Comparison of ENCODE assay signal across 22 cellular contexts in genomic region chr14:71688576-71688975, GRCh38.
DNase-seq lines count a peak whose midpoint lies in the region; ATAC-seq, FAIRE-seq and TF ChIP-seq lines count a peak whose summit lies in the region.
"Had no signal": no experiment of that assay in that cellular context is flagged by ENCODE, and none has a peak within 500 bp of the region (broad histone marks: within the 10 kb centered on the region; RNA-seq: fewer than 3 reads in every experiment).

No MANE protein-coding gene starts in this region.

- no peak for ATAC-seq in activated CD8-positive, alpha-beta T cell treated with anti-CD3 and anti-CD28 coated beads for 36 hours
- no peak for ATAC-seq in activated CD8-positive, alpha-beta T cell treated with anti-CD3 and anti-CD28 coated beads, Interleukin-2, amount 10 ng/mL, durations not matched to agents 7 days and 5 days
- ATAC-seq in GM18511 (IDR thresholded peaks at IDR 0.05; ENCODE audit: unreplicated experiment), result no peak
- ATAC-seq: left ventricle myocardium superior, psoas muscle had no signal

- POLR2A ChIA-PET in activated CD8-positive, alpha-beta T cell treated with anti-CD3 and anti-CD28 coated beads for 36 hours (lab: Charles Lee), result no interaction called here
- POLR2A ChIA-PET in activated CD8-positive, alpha-beta T cell treated with anti-CD3 and anti-CD28 coated beads, Interleukin-2, amount 10 ng/mL, durations not matched to agents 7 days and 5 days (lab: Charles Lee), result no interaction called here

- no peaks in the 10 kb centered on the region for H3K9me3 ChIP-seq in adipocyte (ENCODE audit: control insufficient read depth, low read length)
- H3K9me3 ChIP-seq: MG63, psoas muscle, SJCRH30, spleen had no signal

- no peaks in the 10 kb centered on the region for H3K27me3 ChIP-seq in adipocyte (replicated peaks; ENCODE audit: control insufficient read depth, insufficient read depth, low read length)
- H3K27me3 ChIP-seq: MG63, SJCRH30, spleen had no signal

- H3K4me3 Mint-ChIP-seq in activated CD8-positive, alpha-beta T cell treated with anti-CD3 and anti-CD28 coated beads for 36 hours, result no peak overlapping the region
- no peak overlapping the region for H3K4me3 Mint-ChIP-seq in activated CD8-positive, alpha-beta T cell treated with anti-CD3 and anti-CD28 coated beads, Interleukin-2, amount 10 ng/mL, durations not matched to agents 7 days and 5 days
- H3K4me3 Mint-ChIP-seq in CD14-positive monocyte, result no peak overlapping the region
- H3K4me3 Mint-ChIP-seq: activated CD4-positive, alpha-beta memory T cell treated with anti-CD3 and anti-CD28 coated beads, Interleukin-2, amount 10 ng/mL, durations not matched to agents 7 days and 5 days; activated naive CD4-positive, alpha-beta T cell treated with anti-CD3 and anti-CD28 coated beads for 36 hours; activated T-cell treated with anti-CD3 and anti-CD28 coated beads, Interleukin-2, amount 50 U/mL, for 24 hours; B cell; neural crest cell had no signal

- H3K4me1 ChIP-seq in adipocyte (ENCODE audit: control insufficient read depth, insufficient read depth, low read length), result peaks cover 32% of the 10 kb centered on the region
- H3K4me1 ChIP-seq: psoas muscle had no signal

- FAIRE-seq in urothelium cell line (lab: Jason Lieb, UNC), result peak; percentile 84

- no peak overlapping the region for H3K4me3 ChIP-seq in adipocyte (ENCODE audit: low read length)
- H3K4me3 ChIP-seq: MG63, psoas muscle, SJCRH30, spleen had no signal

- no peak for DNase-seq in activated CD8-positive, alpha-beta T cell treated with anti-CD3 and anti-CD28 coated beads for 36 hours
- DNase-seq in activated CD8-positive, alpha-beta T cell treated with anti-CD3 and anti-CD28 coated beads, Interleukin-2, amount 10 ng/mL, durations not matched to agents 7 days and 5 days, result no peak
- DNase-seq in adipocyte (ENCODE audit: low read depth) (peak; percentile 48), iris pigment epithelial cell (ENCODE audit: low read depth) (peak; percentile 79), urothelium cell line (ENCODE audit: low spot score) (no peak), CD14-positive monocyte (ENCODE audit: low spot score) (no peak)
- no peak for DNase-seq in activated CD4-positive, alpha-beta T cell treated with anti-CD3 and anti-CD28 coated beads for 1 hour
- DNase-seq: 8988T; activated CD4-positive, alpha-beta memory T cell treated with anti-CD3 and anti-CD28 coated beads, Interleukin-2, amount 10 ng/mL, durations not matched to agents 7 days and 5 days; activated CD4-positive, CD25-positive, alpha-beta regulatory T cell; activated naive CD4-positive, alpha-beta T cell treated with anti-CD3 and anti-CD28 coated beads for 36 hours; activated T-cell treated with anti-CD3 and anti-CD28 coated beads, Interleukin-2, amount 50 U/mL, for 24 hours; COR-L47; left ventricle myocardium superior; MG63; psoas muscle; SJCRH30; spleen; T-helper 2 cell had no signal

- no peaks in the 10 kb centered on the region for H3K27me3 Mint-ChIP-seq in activated CD8-positive, alpha-beta T cell treated with anti-CD3 and anti-CD28 coated beads for 36 hours
- no peaks in the 10 kb centered on the region for H3K27me3 Mint-ChIP-seq in activated CD8-positive, alpha-beta T cell treated with anti-CD3 and anti-CD28 coated beads, Interleukin-2, amount 10 ng/mL, durations not matched to agents 7 days and 5 days (ENCODE audit: low read depth)
- H3K27me3 Mint-ChIP-seq in CD14-positive monocyte (ENCODE audit: low read depth in 3 of 3), result no peaks in the 10 kb centered on the region
- H3K27me3 Mint-ChIP-seq: activated CD4-positive, alpha-beta memory T cell treated with anti-CD3 and anti-CD28 coated beads, Interleukin-2, amount 10 ng/mL, durations not matched to agents 7 days and 5 days; activated T-cell treated with anti-CD3 and anti-CD28 coated beads, Interleukin-2, amount 50 U/mL, for 24 hours; B cell had no signal

- peaks cover 37% of the 10 kb centered on the region for H3K36me3 Mint-ChIP-seq in activated CD8-positive, alpha-beta T cell treated with anti-CD3 and anti-CD28 coated beads for 36 hours (ENCODE audit: low read depth)
- H3K36me3 Mint-ChIP-seq in activated CD8-positive, alpha-beta T cell treated with anti-CD3 and anti-CD28 coated beads, Interleukin-2, amount 10 ng/mL, durations not matched to agents 7 days and 5 days (ENCODE audit: low read depth), result peaks cover 41% of the 10 kb centered on the region
- peaks cover 78 to 83% of the 10 kb centered on the region in 2 donors for H3K36me3 Mint-ChIP-seq in CD14-positive monocyte

- no peak for TF ChIP-seq CTCF in activated CD8-positive, alpha-beta T cell treated with anti-CD3 and anti-CD28 coated beads for 36 hours (IDR thresholded peaks at IDR 0.05)
- TF ChIP-seq CTCF in CD14-positive monocyte (IDR thresholded peaks at IDR 0.05), result no peak

- no peaks in the 10 kb centered on the region for H3K9me3 Mint-ChIP-seq in activated CD8-positive, alpha-beta T cell treated with anti-CD3 and anti-CD28 coated beads for 36 hours
- H3K9me3 Mint-ChIP-seq in activated CD8-positive, alpha-beta T cell treated with anti-CD3 and anti-CD28 coated beads, Interleukin-2, amount 10 ng/mL, durations not matched to agents 7 days and 5 days (ENCODE audit: insufficient read depth), result no peaks in the 10 kb centered on the region
- peaks cover 0 to 10% (median 2%) of the 10 kb centered on the region in 7 donors for H3K9me3 Mint-ChIP-seq in CD14-positive monocyte
- H3K9me3 Mint-ChIP-seq: activated CD4-positive, alpha-beta memory T cell treated with anti-CD3 and anti-CD28 coated beads, Interleukin-2, amount 10 ng/mL, durations not matched to agents 7 days and 5 days; activated naive CD4-positive, alpha-beta T cell treated with anti-CD3 and anti-CD28 coated beads for 36 hours; activated T-cell treated with anti-CD3 and anti-CD28 coated beads, Interleukin-2, amount 50 U/mL, for 24 hours; neural crest cell had no signal

- H3K27ac Mint-ChIP-seq in activated CD8-positive, alpha-beta T cell treated with anti-CD3 and anti-CD28 coated beads for 36 hours, result peak overlapping the region; percentile 33
- H3K27ac Mint-ChIP-seq in activated CD8-positive, alpha-beta T cell treated with anti-CD3 and anti-CD28 coated beads, Interleukin-2, amount 10 ng/mL, durations not matched to agents 7 days and 5 days, result no peak overlapping the region
- H3K27ac Mint-ChIP-seq in CD14-positive monocyte, result peak overlapping the region in 1 of 7 donors; percentile 48
- H3K27ac Mint-ChIP-seq: activated CD4-positive, alpha-beta memory T cell treated with anti-CD3 and anti-CD28 coated beads, Interleukin-2, amount 10 ng/mL, durations not matched to agents 7 days and 5 days; activated naive CD4-positive, alpha-beta T cell treated with anti-CD3 and anti-CD28 coated beads for 36 hours; activated T-cell treated with anti-CD3 and anti-CD28 coated beads, Interleukin-2, amount 50 U/mL, for 24 hours; B cell had no signal

- CTCF ChIA-PET in activated CD8-positive, alpha-beta T cell treated with anti-CD3 and anti-CD28 coated beads for 36 hours (lab: Charles Lee), result no interaction called here
- CTCF ChIA-PET in activated CD8-positive, alpha-beta T cell treated with anti-CD3 and anti-CD28 coated beads, Interleukin-2, amount 10 ng/mL, durations not matched to agents 7 days and 5 days (lab: Charles Lee), result interaction anchor here (2.4 kb wide), 1 partner anchor 18 kb away, joined by 6 read pairs; no protein-coding TSS in a partner anchor

- peaks cover 2% of the 10 kb centered on the region for H3K4me1 Mint-ChIP-seq in activated CD8-positive, alpha-beta T cell treated with anti-CD3 and anti-CD28 coated beads for 36 hours (ENCODE audit: low read depth)
- peaks cover 4% of the 10 kb centered on the region for H3K4me1 Mint-ChIP-seq in activated CD8-positive, alpha-beta T cell treated with anti-CD3 and anti-CD28 coated beads, Interleukin-2, amount 10 ng/mL, durations not matched to agents 7 days and 5 days (ENCODE audit: low read depth)
- peaks cover 13% of the 10 kb centered on the region for H3K4me1 Mint-ChIP-seq in CD14-positive monocyte
- H3K4me1 Mint-ChIP-seq: B cell, neural crest cell had no signal

- intact Hi-C loops in activated CD8-positive, alpha-beta T cell treated with anti-CD3 and anti-CD28 coated beads for 36 hours (cut with micrococcal nuclease), result no loop called here
- intact Hi-C loops in CD14-positive monocyte (cut with micrococcal nuclease), result no loop called here

- no peak overlapping the region for H3K9ac ChIP-seq in adipocyte (ENCODE audit: low read length)

- no peaks in the 10 kb centered on the region for H3K36me3 ChIP-seq in adipocyte (ENCODE audit: control insufficient read depth, insufficient read depth, low read length, severe bottlenecking)
- H3K36me3 ChIP-seq: MG63 had no signal

Comparison
In these comparisons a context has a peak if more than half of its experiments do, and no peak if none do; other contexts are left out.
1. DNase-seq: peak in adipocyte (single experiment) and iris pigment epithelial cell (single experiment); none in activated CD8-positive, alpha-beta T cell treated with anti-CD3 and anti-CD28 coated beads for 36 hours (single experiment), activated CD8-positive, alpha-beta T cell treated with anti-CD3 and anti-CD28 coated beads, Interleukin-2, amount 10 ng/mL, durations not matched to agents 7 days and 5 days (single experiment), urothelium cell line (single experiment), CD14-positive monocyte (single experiment) and activated CD4-positive, alpha-beta T cell treated with anti-CD3 and anti-CD28 coated beads for 1 hour (single experiment).